8 cellular contexts compared by ENCODE assay signal in the genomic region with DNA sequence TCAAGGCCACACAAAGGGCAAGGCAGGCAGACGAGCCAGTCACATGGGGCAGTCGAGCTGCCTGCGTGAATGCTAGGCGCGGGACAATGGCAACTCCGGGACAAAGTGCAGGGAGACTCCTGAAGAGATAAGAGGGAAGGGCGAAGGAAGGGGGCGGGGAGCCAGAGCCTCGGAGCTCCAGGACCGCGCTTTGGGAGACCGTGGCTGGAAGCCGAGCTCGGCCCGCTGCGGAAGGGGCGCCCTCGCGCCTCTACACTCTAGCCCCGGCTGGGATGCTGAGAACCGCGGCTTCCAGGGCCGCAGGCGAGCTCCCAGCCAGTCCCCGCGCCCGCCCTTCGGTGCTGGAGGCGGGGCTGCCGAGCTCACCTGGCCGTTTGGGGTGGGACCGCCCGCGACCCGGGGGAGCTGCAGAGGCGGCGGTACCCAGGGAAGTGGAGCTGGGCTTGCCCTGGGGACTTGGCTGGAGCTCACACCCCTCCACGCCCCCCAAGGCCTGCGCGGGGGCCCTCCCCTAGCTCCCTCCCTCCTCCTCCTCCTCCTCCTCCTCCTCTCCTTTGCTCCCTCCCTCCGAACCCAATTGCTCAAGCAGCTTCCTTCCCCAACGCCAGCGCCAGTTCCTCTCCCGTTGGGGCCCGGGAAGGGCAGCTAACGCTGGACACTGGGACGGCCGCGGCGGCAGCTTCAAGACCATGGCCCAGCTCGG. TPM values are rescaled to one million over a fixed set of nuclear protein-coding genes. Genes with fewer than 3 reads are reported as not detected.
DNase-seq lines count a peak whose midpoint lies in the region; ATAC-seq and TF ChIP-seq lines count a peak whose summit lies in the region.

Gene SOWAHD (plus strand): TSS at position 610 of the 703 bp plus-strand sequence. CDS start 80 bp downstream, at position 690.

- no peaks in the 10 kb centered on the region; the same call in 1 of the 2 replicates for H3K9me3 ChIP-seq in HAP-1
- H3K9me3 ChIP-seq in subcutaneous abdominal adipose tissue (ENCODE audit: control insufficient read depth in 5 of 5, low read length in 5 of 5): no peaks in the 10 kb centered on the region

- intact Hi-C loops in lower leg skin (cut with DNase I; ENCODE audit: low total_unique reads): no loop called here

- H3K36me3 ChIP-seq in HAP-1 (replicated peaks): no peaks in the 10 kb centered on the region
- no peaks in the 10 kb centered on the region for H3K36me3 ChIP-seq in subcutaneous abdominal adipose tissue (ENCODE audit: control insufficient read depth in 5 of 5, insufficient read depth in 5 of 5, low read length in 5 of 5)

- H3K4me1 ChIP-seq in HAP-1: no peaks in the 10 kb centered on the region; the same call in 1 of the 2 replicates
- H3K4me1 ChIP-seq in subcutaneous abdominal adipose tissue (ENCODE audit: control insufficient read depth in 5 of 5, insufficient read depth in 5 of 5, low read length in 5 of 5): peaks cover 0 to 34% (median 15%) of the 10 kb centered on the region in 5 donors

- peak within 1 kb of the TSS in 3 of 5 donors; percentile 30 to 36 (median 35) for H3K9ac ChIP-seq in subcutaneous abdominal adipose tissue (ENCODE audit: low read length in 5 of 5)

- no peak for TF ChIP-seq CTCF in coronary artery (IDR thresholded peaks at IDR 0.05)
- TF ChIP-seq CTCF in lower leg skin (IDR thresholded peaks at IDR 0.05): no peak

- peak within 1 kb of the TSS; percentile 46 for H3K4me3 ChIP-seq in HAP-1
- peak within 1 kb of the TSS; percentile 72 for H3K4me3 ChIP-seq in coronary artery
- peak within 1 kb of the TSS; percentile 21 for H3K4me3 ChIP-seq in lower leg skin (ENCODE audit: low read depth, poor library complexity, severe bottlenecking)
- peak within 1 kb of the TSS in 4 of 5 donors; percentile 10 to 64 (median 54) for H3K4me3 ChIP-seq in subcutaneous abdominal adipose tissue (ENCODE audit: low read depth in 1 of 5, low read length in 5 of 5)

- 0 to 38% methylated on average over 2 to 44 of the region's 51 CpGs for WGBS in lower leg skin, 2 donors

- peak within 1 kb of the TSS in 1 of 2 donors; percentile 40 for H3K27ac ChIP-seq in coronary artery
- no peak within 1 kb of the TSS for H3K27ac ChIP-seq in subcutaneous abdominal adipose tissue (ENCODE audit: low read depth, low read length)

- H3K27me3 ChIP-seq in HAP-1 (ENCODE audit: low read depth): no peaks in the 10 kb centered on the region
- H3K27me3 ChIP-seq in subcutaneous abdominal adipose tissue (ENCODE audit: control insufficient read depth in 5 of 5, insufficient read depth in 4 of 5, low read length in 5 of 5): peaks cover 0 to 19% (median 11%) of the 10 kb centered on the region in 5 donors

- ATAC-seq in HG03469 (IDR thresholded peaks at IDR 0.05; ENCODE audit: unreplicated experiment): no peak

- peak; percentile 18 to 25 for DNase-seq in AML-193 (lab: John Stamatoyannopoulos, UW)
- peak; percentile 47 to 80 for DNase-seq in HAP-1 (ENCODE audit: low spot score in 2 of 2)
- DNase-seq in T-helper 1 cell: peak in 3 of 5 donors; percentile 15 to 46 (median 23)
- DNase-seq in coronary artery (ENCODE audit: low spot score): no peak
- DNase-seq in lower leg skin (ENCODE audit: low spot score in 2 of 2): peak in 1 of 2 donors; percentile 17
- DNase-seq in G401 (ENCODE audit: low spot score): no peak

- TF ChIP-seq POLR2A in lower leg skin (IDR thresholded peaks at IDR 0.05): no peak

- in situ Hi-C loops in HAP-1 (cut with MboI; ENCODE audit: low sequenced_read_pairs) (no loop called here), G401 (cut with HindIII; ENCODE audit: low sequenced_read_pairs) (no loop called here)

RNA-seq across cellular contexts. Expression of gene SOWAHD, which starts in this region (rescaled TPM):
- 1 to 10 TPM in 1 of 4 donors, under 1 TPM in 3; 0.20 to 1.3 (median 0.56) TPM for total RNA-seq in lower leg skin
- total RNA-seq in G401 (2014; rRNA removed; shearing (Covaris generic)): not detected in 2 replicates

Comparison
In these comparisons a context has a peak if more than half of its experiments do, and no peak if none do; other contexts are left out.
1. DNase-seq: peak in AML-193 (2 of 2), HAP-1 (2 of 2) and T-helper 1 cell (3 of 5); none in coronary artery (single experiment) and G401 (single experiment).
2. H3K4me3 ChIP-seq: peak in every context shown above with its lines; median percentile 72 in coronary artery; 54 in subcutaneous abdominal adipose tissue; 46 in HAP-1; 21 in lower leg skin.